28 cellular contexts compared by ENCODE assay signal in the genomic region with DNA sequence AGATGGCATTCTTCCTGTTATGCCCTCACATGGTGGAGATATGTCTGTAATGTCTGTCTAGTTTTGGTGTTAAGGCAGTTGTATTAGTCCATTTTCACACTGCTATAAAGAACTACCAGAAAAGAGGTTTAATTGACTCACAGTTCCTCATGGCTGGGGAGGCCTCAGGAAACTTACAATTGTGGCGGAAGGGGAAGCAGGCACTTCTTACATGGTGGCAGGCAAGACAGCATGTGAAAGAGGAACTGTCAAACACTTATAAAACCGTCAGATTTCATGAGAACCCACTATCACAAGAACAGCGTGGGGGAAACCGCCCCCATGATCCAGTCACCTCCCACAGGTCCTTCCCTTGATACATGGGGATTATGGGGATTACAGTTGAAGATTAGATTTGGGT.
"Had no signal": no experiment of that assay in that cellular context is flagged by ENCODE, and none has a peak within 500 bp of the region (broad histone marks: within the 10 kb centered on the region; RNA-seq: fewer than 3 reads in every experiment).

No MANE protein-coding gene starts in this region.

- H3K27ac Mint-ChIP-seq: activated CD4-positive, alpha-beta memory T cell treated with anti-CD3 and anti-CD28 coated beads, Interleukin-2, amount 10 ng/mL, durations not matched to agents 7 days and 5 days; activated CD4-positive, alpha-beta T cell treated with anti-CD3 and anti-CD28 coated beads, Interleukin-2, amount 10 ng/mL, durations not matched to agents 7 days and 5 days; activated T-cell treated with anti-CD3 and anti-CD28 coated beads, Interleukin-2, amount 50 U/mL, for 24 hours; effector memory CD8-positive, alpha-beta T cell; WTC11 had no signal

- H3K27ac ChIP-seq: pancreas, prostate gland, tibial nerve had no signal

- FAIRE-seq: endothelial cell of umbilical vein, keratinocyte, pancreas had no signal

- H3K27me3 Mint-ChIP-seq: activated T-cell treated with anti-CD3 and anti-CD28 coated beads, Interleukin-2, amount 50 U/mL, for 24 hours had no signal

- H3K4me3 ChIP-seq: pancreas, prostate gland, tibial nerve had no signal

- H3K9me3 ChIP-seq: pancreas, prostate gland had no signal

- H3K4me1 ChIP-seq: prostate gland had no signal

- DNase-seq: activated CD4-positive, alpha-beta memory T cell treated with anti-CD3 and anti-CD28 coated beads, Interleukin-2, amount 10 ng/mL, durations not matched to agents 7 days and 5 days; activated CD4-positive, alpha-beta T cell treated with anti-CD3 and anti-CD28 coated beads for 1 hour; activated CD4-positive, alpha-beta T cell treated with anti-CD3 and anti-CD28 coated beads, Interleukin-2, amount 10 ng/mL, durations not matched to agents 7 days and 5 days; activated CD8-positive, alpha-beta memory T cell treated with anti-CD3 and anti-CD28 coated beads, Interleukin-2, amount 50 U/mL, for 48 hours; activated gamma-delta T cell treated with Interleukin-2 at 50 U/mL for 16 hours; activated naive CD4-positive, alpha-beta T cell treated with anti-CD3 and anti-CD28 coated beads, Interleukin-2, amount 50 U/mL, for 16 hours; activated T-cell treated with anti-CD3 and anti-CD28 coated beads, Interleukin-2, amount 50 U/mL, for 24 hours; amniotic stem cell; caudate nucleus; cortex of kidney; effector memory CD8-positive, alpha-beta T cell; foreskin fibroblast; head of caudate nucleus; hippocampal formation; left cardiac atrium; left ventricle myocardium superior; naive thymus-derived CD4-positive, alpha-beta T cell; nucleus accumbens; pancreas; stimulated activated CD4-positive, alpha-beta T cell treated with anti-CD3 and anti-CD28 coated beads, Interleukin-15, amount 100 ng/mL, for 24 hours; stimulated activated CD4-positive, alpha-beta T cell treated with anti-CD3 and anti-CD28 coated beads, Interleukin-2, amount 100 ng/mL, for 24 hours; stimulated activated naive CD4-positive, alpha-beta T cell treated with Interleukin-2 at 50 U/mL for 16 hours; T-helper 2 cell had no signal

- ATAC-seq: effector memory CD8-positive, alpha-beta T cell; left cardiac atrium; left ventricle myocardium superior; naive thymus-derived CD4-positive, alpha-beta T cell; pancreas; WTC11 had no signal

- H3K4me3 Mint-ChIP-seq: activated CD4-positive, alpha-beta memory T cell treated with anti-CD3 and anti-CD28 coated beads, Interleukin-2, amount 10 ng/mL, durations not matched to agents 7 days and 5 days; activated CD4-positive, alpha-beta T cell treated with anti-CD3 and anti-CD28 coated beads, Interleukin-2, amount 10 ng/mL, durations not matched to agents 7 days and 5 days; activated T-cell treated with anti-CD3 and anti-CD28 coated beads, Interleukin-2, amount 50 U/mL, for 24 hours; effector memory CD8-positive, alpha-beta T cell; WTC11 had no signal

- H3K36me3 ChIP-seq: pancreas, prostate gland had no signal

- H3K27me3 ChIP-seq: pancreas, tibial nerve had no signal
